ENCODE assay signal across 8 cellular contexts in genomic region chr5:140690376-140690932, GRCh38. TPM values are rescaled to one million over a fixed set of nuclear protein-coding genes. Genes with fewer than 3 reads are reported as not detected.
DNase-seq lines count a peak whose midpoint lies in the region; ATAC-seq and TF ChIP-seq lines count a peak whose summit lies in the region.

No MANE protein-coding gene starts in this region.

- no peak for ATAC-seq in GM18873 (IDR thresholded peaks at IDR 0.05; ENCODE audit: low FRiP score, unreplicated experiment)

- H3K27me3 Mint-ChIP-seq in nephron progenitor cell (ENCODE audit: low read depth, poor library complexity) = peaks cover 3% of the 10 kb centered on the region

- no peak for DNase-seq in dorsolateral prefrontal cortex
- no peak for DNase-seq in nephron progenitor cell
- DNase-seq in HT-29 (ENCODE audit: low spot score) = no peak
- DNase-seq in SKM-1 (lab: John Stamatoyannopoulos, UW; ENCODE audit: unreplicated experiment) = no peak
- no peak for DNase-seq in NAMALWA (ENCODE audit: low spot score)

- H3K27ac ChIP-seq in KOPT-K1 (ENCODE audit: low read depth, low read length, poor library complexity, severe bottlenecking) = peak overlapping the region; percentile 72
- peak overlapping the region in 50 of 59 donors; percentile 60 to 93 (median 82) for H3K27ac ChIP-seq in dorsolateral prefrontal cortex

- peak overlapping the region; percentile 99 for H3K4me3 Mint-ChIP-seq in nephron progenitor cell

- H3K36me3 Mint-ChIP-seq in nephron progenitor cell (ENCODE audit: low read depth) = peaks cover 37% of the 10 kb centered on the region

- H3K36me3 ChIP-seq in KOPT-K1 (ENCODE audit: insufficient read depth, low read length) = peaks cover 67% of the 10 kb centered on the region

- H3K9me3 ChIP-seq in KOPT-K1 (ENCODE audit: insufficient read depth, low read length, poor library complexity, severe bottlenecking) = no peaks in the 10 kb centered on the region

- peak overlapping the region; percentile 98 for H3K27ac Mint-ChIP-seq in nephron progenitor cell

- intact Hi-C loops in dorsolateral prefrontal cortex (cut with DNase I) = loop anchor here (5.0 to 10.0 kb wide), 5 partner anchors 43 to 286 kb away; partner anchors contain the start of genes IK (in 2 of the 2), NDUFA2 (in 2 of the 2), ANKHD1 (in 1 of the 2) and APBB3 (in 1 of the 2)

- H3K4me3 ChIP-seq in GM08714 (ENCODE audit: low read length) (peak overlapping the region; percentile 83), dorsolateral prefrontal cortex (peak overlapping the region; percentile 69 to 100 (median 91))

- no peaks in the 10 kb centered on the region for H3K27me3 ChIP-seq in dorsolateral prefrontal cortex

- no peaks in the 10 kb centered on the region for H3K9me3 Mint-ChIP-seq in nephron progenitor cell

- TF ChIP-seq CTCF in dorsolateral prefrontal cortex (IDR thresholded peaks at IDR 0.05 in 54 of 56, conservative IDR thresholded peaks at IDR 0.05 in 2 of 56; ENCODE audit: low read depth in 1 of 56, partially characterized antibody in 56 of 56) (no peak), nephron progenitor cell (IDR thresholded peaks at IDR 0.05) (no peak)

- peaks cover 37% of the 10 kb centered on the region for H3K4me1 Mint-ChIP-seq in nephron progenitor cell

RNA-seq across cellular contexts. Expression of gene HARS1, which starts 0.7 kb away (rescaled TPM):
- total RNA-seq in dorsolateral prefrontal cortex = 100 to 1,000 TPM in 72 of 120 experiments, 10 to 100 TPM in 48; 57.9 to 134 (median 105) TPM
- total RNA-seq in HT-29 (2014; rRNA removed; shearing (Covaris generic)) = 70.2 and 70.8 TPM in 2 replicates

RNA-seq across cellular contexts. Expression of gene HARS2, which starts 0.8 kb away (rescaled TPM):
- 10 to 100 TPM; 22.6 to 42.7 (median 32.0) TPM for total RNA-seq in dorsolateral prefrontal cortex
- total RNA-seq in HT-29 (2014; rRNA removed; shearing (Covaris generic)) = 20.4 and 24.0 TPM in 2 replicates

RNA-seq across cellular contexts. Expression of gene ZMAT2, which starts 9.8 kb away (rescaled TPM):
- 100 to 1,000 TPM in 4 of 120 experiments, 10 to 100 TPM in 116; 46.1 to 101 (median 76.4) TPM for total RNA-seq in dorsolateral prefrontal cortex
- 26.8 and 29.3 TPM in 2 replicates for total RNA-seq in HT-29 (2014; rRNA removed; shearing (Covaris generic))

RNA-seq across cellular contexts. Expression of gene DND1, which starts 17.1 kb away (rescaled TPM):
- total RNA-seq in dorsolateral prefrontal cortex = 1 to 10 TPM in 114 of 120 experiments, under 1 TPM in 6; 0.81 to 4.9 (median 2.2) TPM
- 2.7 and 2.9 TPM in 2 replicates for total RNA-seq in HT-29 (2014; rRNA removed; shearing (Covaris generic))

RNA-seq across cellular contexts. Expression of gene WDR55, which starts 25.8 kb away (rescaled TPM):
- total RNA-seq in dorsolateral prefrontal cortex = 10 to 100 TPM; 13.3 to 31.0 (median 17.6) TPM
- 39.1 and 45.8 TPM in 2 replicates for total RNA-seq in HT-29 (2014; rRNA removed; shearing (Covaris generic))
